Comparison of ENCODE assay signal across 24 cellular contexts in the genomic region with DNA sequence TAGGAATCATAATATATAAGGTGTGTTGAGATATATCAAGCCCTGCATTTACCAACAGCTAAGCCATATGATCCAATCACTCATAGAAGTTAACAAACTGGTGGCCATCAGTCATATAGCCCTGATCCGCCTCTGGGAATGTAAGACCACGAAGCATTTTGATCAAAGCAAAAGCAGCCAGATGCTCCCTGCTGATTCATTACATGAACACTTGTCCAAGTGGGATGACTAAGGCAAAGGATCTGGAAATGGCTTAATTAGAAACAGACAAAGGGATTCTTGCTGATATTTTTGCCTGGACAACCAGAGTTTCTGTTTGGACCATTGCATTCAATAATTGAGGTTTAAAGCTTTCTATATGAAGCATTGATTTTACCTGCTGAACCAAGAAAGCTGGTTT.
DNase-seq lines count a peak whose midpoint lies in the region; ATAC-seq and TF ChIP-seq lines count a peak whose summit lies in the region.
"Had no signal": no experiment of that assay in that cellular context is flagged by ENCODE, and none has a peak within 500 bp of the region (broad histone marks: within the 10 kb centered on the region; RNA-seq: fewer than 3 reads in every experiment).

No MANE protein-coding gene starts in this region.

- TF ChIP-seq CTCF in MCF 10A (IDR thresholded peaks at IDR 0.05; ENCODE audit: unreplicated experiment) (no peak), breast epithelium (IDR thresholded peaks at IDR 0.05) (no peak), SK-N-SH (IDR thresholded peaks at IDR 0.05) (no peak), fibroblast of villous mesenchyme (IDR thresholded peaks at IDR 0.05; ENCODE audit: insufficient read depth, low read depth, low read length) (no peak)

- H3K4me3 Mint-ChIP-seq in MCF 10A (ENCODE audit: unreplicated experiment) = no peak overlapping the region
- H3K4me3 Mint-ChIP-seq: CD14-positive monocyte, WTC11 had no signal

- DNase-seq in MCF 10A (ENCODE audit: unreplicated experiment) = peak; percentile 11
- no peak for DNase-seq in breast epithelium (ENCODE audit: low spot score in 2 of 2)
- peak; percentile 61 for DNase-seq in SK-N-SH
- peak; percentile 37 for DNase-seq in fibroblast of villous mesenchyme (ENCODE audit: low read depth)
- peak; percentile 37 for DNase-seq in superior temporal gyrus (ENCODE audit: extremely low spot score)
- DNase-seq in stimulated activated CD4-positive, alpha-beta T cell treated with anti-CD3 and anti-CD28 coated beads, Interleukin-2, amount 100 ng/mL, for 24 hours = no peak
- DNase-seq in activated CD8-positive, alpha-beta memory T cell treated with anti-CD3 and anti-CD28 coated beads, Interleukin-2, amount 50 U/mL, for 4 hours = no peak
- DNase-seq: activated CD4-positive, alpha-beta T cell treated with anti-CD3 and anti-CD28 coated beads, Interleukin-2, amount 50 U/mL, for 48 hours; central memory CD4-positive, alpha-beta T cell; GF-D8; heart left ventricle; left ventricle myocardium inferior; midbrain; NCI-H187; NCI-H82; uterus had no signal

- TF ChIP-seq EP300 in SK-N-SH (IDR thresholded peaks at IDR 0.05; ENCODE audit: borderline replicate concordance in 1 of 2, low read depth in 1 of 2, low read length in 1 of 2) = peak in 1 of 2 experiments; percentile 66; a peak in 1 of 4 replicates

- no peak overlapping the region for H2AFZ ChIP-seq in SK-N-SH (ENCODE audit: low read depth)

- 3% methylated on average over 2 of the region's 2 CpGs for WGBS in SK-N-SH (ENCODE audit: low lambda C conversion rate)

- H3K9me3 ChIP-seq in breast epithelium (peaks cover 16 to 26% of the 10 kb centered on the region in 2 donors), SK-N-SH (no peaks in the 10 kb centered on the region)
- H3K9me3 ChIP-seq: SJSA1, uterus had no signal

- no peak overlapping the region for H3K4me2 ChIP-seq in SK-N-SH

- H4K20me1 ChIP-seq in SK-N-SH (ENCODE audit: insufficient read depth) = no peaks in the 10 kb centered on the region

- TF ChIP-seq POLR2A in breast epithelium (IDR thresholded peaks at IDR 0.05) = no peak

- no peak overlapping the region for H3K9ac ChIP-seq in SK-N-SH

- H3K9me2 ChIP-seq in SK-N-SH = no peaks in the 10 kb centered on the region

- no peaks in the 10 kb centered on the region for H3K4me1 Mint-ChIP-seq in MCF 10A (ENCODE audit: insufficient read depth, unreplicated experiment)
- H3K4me1 Mint-ChIP-seq: CD14-positive monocyte, WTC11 had no signal

- H3K36me3 ChIP-seq in breast epithelium (no peaks in the 10 kb centered on the region), SK-N-SH (replicated peaks in 1 of 2; ENCODE audit: control insufficient read depth in 1 of 2, insufficient read depth in 2 of 2, low read length in 1 of 2) (no peaks in the 10 kb centered on the region)
- H3K36me3 ChIP-seq: heart left ventricle, left ventricle myocardium inferior, SJSA1, suprapubic skin, uterus had no signal

- H3K4me3 ChIP-seq in breast epithelium = no peak overlapping the region
- no peak overlapping the region for H3K4me3 ChIP-seq in SK-N-SH (ENCODE audit: low read depth in 2 of 2, low read length in 1 of 2)
- H3K4me3 ChIP-seq in fibroblast of villous mesenchyme (ENCODE audit: low read depth, low read length) = no peak overlapping the region
- H3K4me3 ChIP-seq: heart left ventricle, K562, left ventricle myocardium inferior, SJSA1, suprapubic skin, uterus had no signal

- no peaks in the 10 kb centered on the region for H3K36me3 Mint-ChIP-seq in MCF 10A (ENCODE audit: insufficient read depth, unreplicated experiment)
- H3K36me3 Mint-ChIP-seq: CD14-positive monocyte had no signal

- H3K4me1 ChIP-seq in breast epithelium (no peaks in the 10 kb centered on the region), SK-N-SH (ENCODE audit: control insufficient read depth in 1 of 2, insufficient read depth in 2 of 2, low read depth in 1 of 2, low read length in 1 of 2) (no peaks in the 10 kb centered on the region; a peak in 2 of 4 replicates)
- H3K4me1 ChIP-seq: heart left ventricle, left ventricle myocardium inferior, SJSA1, suprapubic skin, uterus had no signal

- POLR2A ChIA-PET in MCF 10A (lab: Yijun Ruan, JAX) = interaction anchor here (0.6 kb wide), 1 partner anchor 8 kb away, joined by 3 read pairs; no protein-coding TSS in a partner anchor
- POLR2A ChIA-PET in SK-N-SH (lab: Yijun Ruan, JAX) = no interaction called here

- H3F3A ChIP-seq in SK-N-SH (replicated peaks; ENCODE audit: insufficient read depth) = no peaks in the 10 kb centered on the region

- intact Hi-C loops in MCF 10A (cut with micrococcal nuclease) (no loop called here), breast epithelium (cut with DNase I; ENCODE audit: low total_unique reads) (no loop called here)

- BruUV-seq in MCF 10A (replicated peaks; lab: Mats Ljungman, UMichigan) = no TSS peak

- no peaks in the 10 kb centered on the region for H3K27me3 Mint-ChIP-seq in MCF 10A (ENCODE audit: insufficient read depth, unreplicated experiment)

- no peak for ATAC-seq in HG03175 (IDR thresholded peaks at IDR 0.05; ENCODE audit: unreplicated experiment)
- ATAC-seq: esophagus mucosa, heart left ventricle, K562, WTC11 had no signal

- H3K27ac Mint-ChIP-seq in MCF 10A (ENCODE audit: low read depth, unreplicated experiment) = no peak overlapping the region
- H3K27ac Mint-ChIP-seq: CD14-positive monocyte, WTC11 had no signal

- peaks cover 17% of the 10 kb centered on the region for H3K9me3 Mint-ChIP-seq in MCF 10A (ENCODE audit: unreplicated experiment)

- CTCF ChIA-PET in MCF 10A (lab: Yijun Ruan, JAX) (interaction anchor here (1.0 to 1.4 kb wide), 2 partner anchors 55 to 489 kb away, joined by 3 to 4 read pairs; no protein-coding TSS in a partner anchor), SK-N-SH (lab: Yijun Ruan, JAX) (interaction anchor here (0.6 to 1.0 kb wide), 3 partner anchors 49 to 306 kb away, joined by 3 read pairs; no protein-coding TSS in a partner anchor)

- no peaks in the 10 kb centered on the region for H3K79me2 ChIP-seq in SK-N-SH (ENCODE audit: insufficient read depth)

- H3K27ac ChIP-seq in breast epithelium (peak overlapping the region in 1 of 2 donors; percentile 7), SK-N-SH (ENCODE audit: low read depth in 2 of 2, low read length in 1 of 2) (peak overlapping the region in 1 of 2 experiments; percentile 30; a peak in 2 of 4 replicates)
- H3K27ac ChIP-seq: 22Rv1, heart left ventricle, left ventricle myocardium inferior, SJSA1, suprapubic skin, uterus had no signal

- no peak for TF ChIP-seq RAD21 in SK-N-SH (IDR thresholded peaks at IDR 0.05; ENCODE audit: low read length)

- H3K27me3 ChIP-seq in breast epithelium = no peaks in the 10 kb centered on the region
- H3K27me3 ChIP-seq in SK-N-SH (ENCODE audit: insufficient read depth) = no peaks in the 10 kb centered on the region
- H3K27me3 ChIP-seq: heart left ventricle, SJSA1, suprapubic skin, uterus had no signal

TF ChIP-seq in SK-N-SH, 30 proteins besides CTCF, POLR2A, EP300 and RAD21:
- TF ChIP-seq RCOR1 (IDR thresholded peaks at IDR 0.05; ENCODE audit: low read length) (peak; percentile 76; the same call in 1 of the 2 replicates), NRF1 (IDR thresholded peaks at IDR 0.05; ENCODE audit: low read depth, low read length) (no peak), TCF12 (IDR thresholded peaks at IDR 0.05) (peak; percentile 42), RFX5 (IDR thresholded peaks at IDR 0.05; ENCODE audit: low read length) (no peak), FOXJ3 (CRISPR knock-in tag; IDR thresholded peaks at IDR 0.05) (0 out of 2 replicates have a peak, but pooled peaks have one; percentile 32), CHD2 (IDR thresholded peaks at IDR 0.05; ENCODE audit: low read length, partially characterized antibody) (peak; percentile 42)
- TF ChIP-seq, protein P1, sequence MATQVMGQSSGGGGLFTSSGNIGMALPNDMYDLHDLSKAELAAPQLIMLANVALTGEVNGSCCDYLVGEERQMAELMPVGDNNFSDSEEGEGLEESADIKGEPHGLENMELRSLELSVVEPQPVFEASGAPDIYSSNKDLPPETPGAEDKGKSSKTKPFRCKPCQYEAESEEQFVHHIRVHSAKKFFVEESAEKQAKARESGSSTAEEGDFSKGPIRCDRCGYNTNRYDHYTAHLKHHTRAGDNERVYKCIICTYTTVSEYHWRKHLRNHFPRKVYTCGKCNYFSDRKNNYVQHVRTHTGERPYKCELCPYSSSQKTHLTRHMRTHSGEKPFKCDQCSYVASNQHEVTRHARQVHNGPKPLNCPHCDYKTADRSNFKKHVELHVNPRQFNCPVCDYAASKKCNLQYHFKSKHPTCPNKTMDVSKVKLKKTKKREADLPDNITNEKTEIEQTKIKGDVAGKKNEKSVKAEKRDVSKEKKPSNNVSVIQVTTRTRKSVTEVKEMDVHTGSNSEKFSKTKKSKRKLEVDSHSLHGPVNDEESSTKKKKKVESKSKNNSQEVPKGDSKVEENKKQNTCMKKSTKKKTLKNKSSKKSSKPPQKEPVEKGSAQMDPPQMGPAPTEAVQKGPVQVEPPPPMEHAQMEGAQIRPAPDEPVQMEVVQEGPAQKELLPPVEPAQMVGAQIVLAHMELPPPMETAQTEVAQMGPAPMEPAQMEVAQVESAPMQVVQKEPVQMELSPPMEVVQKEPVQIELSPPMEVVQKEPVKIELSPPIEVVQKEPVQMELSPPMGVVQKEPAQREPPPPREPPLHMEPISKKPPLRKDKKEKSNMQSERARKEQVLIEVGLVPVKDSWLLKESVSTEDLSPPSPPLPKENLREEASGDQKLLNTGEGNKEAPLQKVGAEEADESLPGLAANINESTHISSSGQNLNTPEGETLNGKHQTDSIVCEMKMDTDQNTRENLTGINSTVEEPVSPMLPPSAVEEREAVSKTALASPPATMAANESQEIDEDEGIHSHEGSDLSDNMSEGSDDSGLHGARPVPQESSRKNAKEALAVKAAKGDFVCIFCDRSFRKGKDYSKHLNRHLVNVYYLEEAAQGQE (IDR thresholded peaks at IDR 0.05; ENCODE audit: low read depth, low read length) = no peak

Comparison
In these comparisons a context has a peak if more than half of its experiments do, and no peak if none do; other contexts are left out.
1. DNase-seq: peak in MCF 10A (single experiment), SK-N-SH (single experiment), fibroblast of villous mesenchyme (single experiment) and superior temporal gyrus (single experiment); none in breast epithelium (0 of 2), stimulated activated CD4-positive, alpha-beta T cell treated with anti-CD3 and anti-CD28 coated beads, Interleukin-2, amount 100 ng/mL, for 24 hours (0 of 2) and activated CD8-positive, alpha-beta memory T cell treated with anti-CD3 and anti-CD28 coated beads, Interleukin-2, amount 50 U/mL, for 4 hours (single experiment).